12 cellular contexts compared by ENCODE assay signal in the genomic region with DNA sequence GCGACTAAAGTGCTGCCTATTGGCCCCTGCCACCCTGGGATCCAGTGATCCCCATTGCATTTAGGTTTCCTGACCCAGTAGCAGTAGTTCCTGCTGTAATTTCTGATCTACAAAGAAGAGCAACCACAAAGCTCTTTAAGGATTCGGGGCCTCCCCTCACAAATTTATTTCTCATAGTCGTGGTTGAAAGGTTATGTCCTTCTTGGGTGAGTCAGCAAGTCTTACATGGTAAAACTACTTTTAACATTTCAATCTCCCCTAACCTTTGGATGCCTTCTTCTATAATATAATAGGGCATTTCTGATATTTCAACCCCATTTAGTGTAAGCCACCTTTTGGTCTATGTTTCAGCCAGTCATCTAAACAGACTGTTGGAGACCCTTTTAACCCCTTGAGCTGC. TPM values are rescaled to one million over a fixed set of nuclear protein-coding genes. Genes with fewer than 3 reads are reported as not detected.
DNase-seq lines count a peak whose midpoint lies in the region; ATAC-seq and TF ChIP-seq lines count a peak whose summit lies in the region.
"Had no signal": no experiment of that assay in that cellular context is flagged by ENCODE, and none has a peak within 500 bp of the region (broad histone marks: within the 10 kb centered on the region; RNA-seq: fewer than 3 reads in every experiment).

No MANE protein-coding gene starts in this region.

- H3K36me3 Mint-ChIP-seq in activated T-cell treated with anti-CD3 and anti-CD28 coated beads, Interleukin-2, amount 50 U/mL, for 24 hours (ENCODE audit: low read depth): peaks cover 88% of the 10 kb centered on the region
- H3K36me3 Mint-ChIP-seq in activated naive CD8-positive, alpha-beta T cell treated with anti-CD3 and anti-CD28 coated beads, Interleukin-2, amount 50 U/mL, for 24 hours (ENCODE audit: low read depth): peaks cover 57% of the 10 kb centered on the region
- H3K36me3 Mint-ChIP-seq in stimulated activated effector memory CD8-positive, alpha-beta T cell treated with anti-CD3 and anti-CD28 coated beads, Interleukin-12 subunit alpha, Interleukin-12 subunit beta, amount 100 ng/mL, for 72 hours: peaks cover 94% of the 10 kb centered on the region

- no peak for DNase-seq in activated T-cell treated with anti-CD3 and anti-CD28 coated beads, Interleukin-2, amount 50 U/mL, for 24 hours
- no peak for DNase-seq in activated T-cell treated with anti-CD3 and anti-CD28 coated beads, Interleukin-2, amount 50 U/mL, for 1 hour
- no peak for DNase-seq in activated naive CD8-positive, alpha-beta T cell treated with anti-CD3 and anti-CD28 coated beads, Interleukin-2, amount 50 U/mL, for 24 hours
- DNase-seq in stimulated activated effector memory CD8-positive, alpha-beta T cell treated with anti-CD3 and anti-CD28 coated beads, Interleukin-12 subunit alpha, Interleukin-12 subunit beta, amount 100 ng/mL, for 72 hours (ENCODE audit: low spot score in 2 of 2): no peak
- DNase-seq in HAP-1 (ENCODE audit: low spot score in 2 of 2) (no peak), colonic mucosa (no peak)
- DNase-seq: left lung, NCI-H345 had no signal

- intact Hi-C loops in colonic mucosa (cut with DNase I): no loop called here

- H3K9ac ChIP-seq in colonic mucosa (ENCODE audit: low read depth in 2 of 2, low read length in 2 of 2): no peak overlapping the region

- H3K9me3 Mint-ChIP-seq in activated T-cell treated with anti-CD3 and anti-CD28 coated beads, Interleukin-2, amount 50 U/mL, for 24 hours: no peaks in the 10 kb centered on the region
- H3K9me3 Mint-ChIP-seq in activated naive CD8-positive, alpha-beta T cell treated with anti-CD3 and anti-CD28 coated beads, Interleukin-2, amount 50 U/mL, for 24 hours: no peaks in the 10 kb centered on the region
- no peaks in the 10 kb centered on the region for H3K9me3 Mint-ChIP-seq in stimulated activated effector memory CD8-positive, alpha-beta T cell treated with anti-CD3 and anti-CD28 coated beads, Interleukin-12 subunit alpha, Interleukin-12 subunit beta, amount 100 ng/mL, for 72 hours

- H3K36me3 ChIP-seq in HAP-1 (replicated peaks) (peaks cover 43% of the 10 kb centered on the region), colonic mucosa (peaks cover 5% of the 10 kb centered on the region)

- peak; percentile 69 for ATAC-seq in HG02798 (IDR thresholded peaks at IDR 0.05; ENCODE audit: poor library complexity, unreplicated experiment)
- peak; percentile 76 for ATAC-seq in activated naive CD8-positive, alpha-beta T cell treated with anti-CD3 and anti-CD28 coated beads, Interleukin-2, amount 50 U/mL, for 24 hours
- peak; percentile 68 for ATAC-seq in stimulated activated effector memory CD8-positive, alpha-beta T cell treated with anti-CD3 and anti-CD28 coated beads, Interleukin-12 subunit alpha, Interleukin-12 subunit beta, amount 100 ng/mL, for 72 hours
- ATAC-seq in GM21423 (IDR thresholded peaks at IDR 0.05; ENCODE audit: unreplicated experiment): no peak
- ATAC-seq: left lung, sciatic nerve had no signal

- H3K27me3 Mint-ChIP-seq in activated T-cell treated with anti-CD3 and anti-CD28 coated beads, Interleukin-2, amount 50 U/mL, for 24 hours: no peaks in the 10 kb centered on the region
- H3K27me3 Mint-ChIP-seq in activated naive CD8-positive, alpha-beta T cell treated with anti-CD3 and anti-CD28 coated beads, Interleukin-2, amount 50 U/mL, for 24 hours: no peaks in the 10 kb centered on the region

- no peak overlapping the region for H3K4me3 Mint-ChIP-seq in activated T-cell treated with anti-CD3 and anti-CD28 coated beads, Interleukin-2, amount 50 U/mL, for 24 hours
- no peak overlapping the region for H3K4me3 Mint-ChIP-seq in activated naive CD8-positive, alpha-beta T cell treated with anti-CD3 and anti-CD28 coated beads, Interleukin-2, amount 50 U/mL, for 24 hours
- no peak overlapping the region for H3K4me3 Mint-ChIP-seq in stimulated activated effector memory CD8-positive, alpha-beta T cell treated with anti-CD3 and anti-CD28 coated beads, Interleukin-12 subunit alpha, Interleukin-12 subunit beta, amount 100 ng/mL, for 72 hours
- H3K4me3 Mint-ChIP-seq: activated T-helper 1 cell treated with anti-CD3 and anti-CD28 coated beads, Interleukin-12 subunit alpha, Interleukin-12 subunit beta, Interleukin-2, Interleukin-4 antibody, amounts not matched to agents 30 ng/mL and 10 ng/mL and 1 ng/mL, durations not matched to agents 14 hours and 24 hours and 36 hours had no signal

- no peak for TF ChIP-seq CTCF in colonic mucosa (IDR thresholded peaks at IDR 0.05)

- in situ Hi-C loops in HAP-1 (cut with MboI; ENCODE audit: low sequenced_read_pairs): no loop called here

- peaks cover 24% of the 10 kb centered on the region for H3K4me1 Mint-ChIP-seq in activated T-cell treated with anti-CD3 and anti-CD28 coated beads, Interleukin-2, amount 50 U/mL, for 24 hours (ENCODE audit: low read depth)
- H3K4me1 Mint-ChIP-seq in activated naive CD8-positive, alpha-beta T cell treated with anti-CD3 and anti-CD28 coated beads, Interleukin-2, amount 50 U/mL, for 24 hours: peaks cover 20% of the 10 kb centered on the region
- peaks cover 22% of the 10 kb centered on the region for H3K4me1 Mint-ChIP-seq in stimulated activated effector memory CD8-positive, alpha-beta T cell treated with anti-CD3 and anti-CD28 coated beads, Interleukin-12 subunit alpha, Interleukin-12 subunit beta, amount 100 ng/mL, for 72 hours

- H3K4me1 ChIP-seq in HAP-1 (no peaks in the 10 kb centered on the region), colonic mucosa (no peaks in the 10 kb centered on the region)

- no peaks in the 10 kb centered on the region for H3K27me3 ChIP-seq in HAP-1 (ENCODE audit: low read depth)
- no peaks in the 10 kb centered on the region for H3K27me3 ChIP-seq in colonic mucosa
- H3K27me3 ChIP-seq: left lung had no signal

- H3K9me3 ChIP-seq in HAP-1 (no peaks in the 10 kb centered on the region), colonic mucosa (no peaks in the 10 kb centered on the region)
- H3K9me3 ChIP-seq: left lung had no signal

- H3K4me3 ChIP-seq in HAP-1 (no peak overlapping the region), colonic mucosa (no peak overlapping the region)
- H3K4me3 ChIP-seq: left lung had no signal

- H3K27ac ChIP-seq in colonic mucosa: no peak overlapping the region
- H3K27ac ChIP-seq: left lung had no signal

- peak overlapping the region; percentile 36 for H3K27ac Mint-ChIP-seq in activated T-cell treated with anti-CD3 and anti-CD28 coated beads, Interleukin-2, amount 50 U/mL, for 24 hours
- peak overlapping the region; percentile 9 for H3K27ac Mint-ChIP-seq in activated naive CD8-positive, alpha-beta T cell treated with anti-CD3 and anti-CD28 coated beads, Interleukin-2, amount 50 U/mL, for 24 hours
- H3K27ac Mint-ChIP-seq in stimulated activated effector memory CD8-positive, alpha-beta T cell treated with anti-CD3 and anti-CD28 coated beads, Interleukin-12 subunit alpha, Interleukin-12 subunit beta, amount 100 ng/mL, for 72 hours: no peak overlapping the region
- H3K27ac Mint-ChIP-seq: activated T-helper 1 cell treated with anti-CD3 and anti-CD28 coated beads, Interleukin-12 subunit alpha, Interleukin-12 subunit beta, Interleukin-2, Interleukin-4 antibody, amounts not matched to agents 30 ng/mL and 10 ng/mL and 1 ng/mL, durations not matched to agents 14 hours and 24 hours and 36 hours had no signal

RNA-seq across cellular contexts. Expression of a gene that starts 14.9 kb away (rescaled TPM):
- 10 to 100 TPM; 14.6 to 18.2 TPM for total RNA-seq in colonic mucosa

RNA-seq across cellular contexts. Expression of a gene that starts 26.1 kb away (rescaled TPM):
- 100 to 1,000 TPM; 250 to 348 TPM for total RNA-seq in colonic mucosa
